In genomic region chr1:54311506-54311905, GRCh38 we compare ENCODE assay signal across 21 cellular contexts.
A peak's percentile ranks its signal among the peaks of the same experiment; 100 is the strongest.
DNase-seq lines count a peak whose midpoint lies in the region; ATAC-seq and TF ChIP-seq lines count a peak whose summit lies in the region.
"Had no signal": no experiment of that assay in that cellular context is flagged by ENCODE, and none has a peak within 500 bp of the region (broad histone marks: within the 10 kb centered on the region; RNA-seq: fewer than 3 reads in every experiment).

No MANE protein-coding gene starts in this region.

- H3K4me3 Mint-ChIP-seq in activated naive CD4-positive, alpha-beta T cell treated with anti-CD3 and anti-CD28 coated beads, Interleukin-2, amount 10 ng/mL, durations not matched to agents 7 days and 5 days = no peak overlapping the region

- H3K4me1 Mint-ChIP-seq in activated naive CD4-positive, alpha-beta T cell treated with anti-CD3 and anti-CD28 coated beads, Interleukin-2, amount 10 ng/mL, durations not matched to agents 7 days and 5 days = peaks cover 60% of the 10 kb centered on the region

- H3K9me3 ChIP-seq in NT2/D1 (ENCODE audit: insufficient read depth, low read length) (no peaks in the 10 kb centered on the region), esophagus squamous epithelium (no peaks in the 10 kb centered on the region), gastrocnemius medialis (no peaks in the 10 kb centered on the region)
- H3K9me3 ChIP-seq: ascending aorta, colonic mucosa, HAP-1, ovary had no signal

- 83 to 86% methylated on average over 5 to 6 of the region's 7 CpGs for WGBS in esophagus squamous epithelium, 2 donors

- peak overlapping the region; percentile 12 for H3K9ac ChIP-seq in NT2/D1 (ENCODE audit: insufficient read length, low read depth)

- H3K36me3 Mint-ChIP-seq in activated naive CD4-positive, alpha-beta T cell treated with anti-CD3 and anti-CD28 coated beads, Interleukin-2, amount 10 ng/mL, durations not matched to agents 7 days and 5 days = peaks cover 22% of the 10 kb centered on the region

- CTCF ChIA-PET in activated naive CD4-positive, alpha-beta T cell treated with anti-CD3 and anti-CD28 coated beads, Interleukin-2, amount 10 ng/mL, durations not matched to agents 7 days and 5 days (lab: Charles Lee) = interaction anchor here (1.0 to 1.7 kb wide), 2 partner anchors 178 to 280 kb away, joined by 3 to 5 read pairs; no protein-coding TSS in a partner anchor

- in situ Hi-C loops in gastrocnemius medialis (cut with MboI; ENCODE audit: low sequenced_read_pairs in 4 of 4) = no loop called here

- H3K27me3 ChIP-seq in NT2/D1 (ENCODE audit: insufficient read depth, insufficient read length) = no peaks in the 10 kb centered on the region
- no peaks in the 10 kb centered on the region for H3K27me3 ChIP-seq in esophagus squamous epithelium
- H3K27me3 ChIP-seq in gastrocnemius medialis = no peaks in the 10 kb centered on the region
- H3K27me3 ChIP-seq: ascending aorta, colonic mucosa, ovary had no signal

- no peak overlapping the region for H3K4me3 ChIP-seq in NT2/D1 (ENCODE audit: insufficient read length, low read depth)
- H3K4me3 ChIP-seq in esophagus squamous epithelium = no peak overlapping the region
- no peak overlapping the region for H3K4me3 ChIP-seq in gastrocnemius medialis
- H3K4me3 ChIP-seq: ascending aorta, colonic mucosa, GM12878, HAP-1, ovary had no signal

- no peak for DNase-seq in activated naive CD4-positive, alpha-beta T cell treated with anti-CD3 and anti-CD28 coated beads, Interleukin-2, amount 10 ng/mL, durations not matched to agents 7 days and 5 days
- no peak for DNase-seq in activated naive CD4-positive, alpha-beta T cell treated with Interleukin-2 at 50 U/mL for 16 hours
- DNase-seq in NT2/D1 (ENCODE audit: low read depth, low spot score) (no peak), esophagus squamous epithelium (lab: John Stamatoyannopoulos, UW) (no peak), gastrocnemius medialis (no peak), DMS153 treated with DMSO at 0.1 percent for 48 hours (lab: John Stamatoyannopoulos, UW; ENCODE audit: unreplicated experiment) (no peak)
- DNase-seq: activated T-cell treated with anti-CD3 and anti-CD28 coated beads, Interleukin-2, amount 50 U/mL, for 1 hour; NCI-H1105; NCI-H2171 treated with DMSO at 0.1 percent for 48 hours; small intestine; stimulated activated naive CD4-positive, alpha-beta T cell had no signal

- peak overlapping the region; percentile 71 for H3K27ac Mint-ChIP-seq in activated naive CD4-positive, alpha-beta T cell treated with anti-CD3 and anti-CD28 coated beads, Interleukin-2, amount 10 ng/mL, durations not matched to agents 7 days and 5 days

- H3K9me3 Mint-ChIP-seq in activated naive CD4-positive, alpha-beta T cell treated with anti-CD3 and anti-CD28 coated beads, Interleukin-2, amount 10 ng/mL, durations not matched to agents 7 days and 5 days = no peaks in the 10 kb centered on the region

- H3K36me3 ChIP-seq in NT2/D1 (ENCODE audit: insufficient read depth, insufficient read length, low read length) (peaks cover 7% of the 10 kb centered on the region), esophagus squamous epithelium (no peaks in the 10 kb centered on the region), gastrocnemius medialis (no peaks in the 10 kb centered on the region)
- H3K36me3 ChIP-seq: ascending aorta, colonic mucosa, HAP-1, ovary had no signal

- H3K4me1 ChIP-seq in NT2/D1 (ENCODE audit: insufficient read depth, insufficient read length) = peaks cover 46% of the 10 kb centered on the region
- H3K4me1 ChIP-seq in esophagus squamous epithelium = peaks cover 52 to 95% (median 68%) of the 10 kb centered on the region in 3 donors
- H3K4me1 ChIP-seq in gastrocnemius medialis = peaks cover 52 to 54% of the 10 kb centered on the region in 2 donors
- H3K4me1 ChIP-seq: HAP-1 had no signal

- H3K27me3 Mint-ChIP-seq in activated naive CD4-positive, alpha-beta T cell treated with anti-CD3 and anti-CD28 coated beads, Interleukin-2, amount 10 ng/mL, durations not matched to agents 7 days and 5 days = no peaks in the 10 kb centered on the region

- ATAC-seq in gastrocnemius medialis = no peak
- ATAC-seq in HG03439 (IDR thresholded peaks at IDR 0.05; ENCODE audit: unreplicated experiment) = no peak
- no peak for ATAC-seq in HG02840 (IDR thresholded peaks at IDR 0.05; ENCODE audit: low FRiP score, unreplicated experiment)
- ATAC-seq: activated CD4-positive, CD25-positive, alpha-beta regulatory T cell treated with anti-CD3 and anti-CD28 coated beads, Interleukin-2, amount 50 U/mL, for 24 hours had no signal

- TF ChIP-seq CTCF in esophagus squamous epithelium (IDR thresholded peaks at IDR 0.05) (no peak), gastrocnemius medialis (IDR thresholded peaks at IDR 0.05 in 4 of 5, conservative IDR thresholded peaks at IDR 0.05 in 1 of 5) (no peak)

- no peak for TF ChIP-seq POLR2A in esophagus squamous epithelium (IDR thresholded peaks at IDR 0.05)
- no peak for TF ChIP-seq POLR2A in gastrocnemius medialis (IDR thresholded peaks at IDR 0.05)

- intact Hi-C loops in esophagus squamous epithelium (cut with DNase I) (no loop called here), gastrocnemius medialis (cut with DNase I; ENCODE audit: low total_unique reads) (loop anchor here (1.0 to 5.0 kb wide), 3 partner anchors 15 to 96 kb away; no protein-coding TSS in a partner anchor)

- H3K27ac ChIP-seq in esophagus squamous epithelium = peak overlapping the region in 3 of 4 donors; percentile 28 to 86 (median 75)
- H3K27ac ChIP-seq in gastrocnemius medialis = peak overlapping the region in 3 of 4 donors; percentile 64 to 76 (median 64)
- H3K27ac ChIP-seq: colonic mucosa, epithelial cell of prostate, RWPE1 had no signal
